18 cellular contexts compared by ENCODE assay signal in the genomic region with DNA sequence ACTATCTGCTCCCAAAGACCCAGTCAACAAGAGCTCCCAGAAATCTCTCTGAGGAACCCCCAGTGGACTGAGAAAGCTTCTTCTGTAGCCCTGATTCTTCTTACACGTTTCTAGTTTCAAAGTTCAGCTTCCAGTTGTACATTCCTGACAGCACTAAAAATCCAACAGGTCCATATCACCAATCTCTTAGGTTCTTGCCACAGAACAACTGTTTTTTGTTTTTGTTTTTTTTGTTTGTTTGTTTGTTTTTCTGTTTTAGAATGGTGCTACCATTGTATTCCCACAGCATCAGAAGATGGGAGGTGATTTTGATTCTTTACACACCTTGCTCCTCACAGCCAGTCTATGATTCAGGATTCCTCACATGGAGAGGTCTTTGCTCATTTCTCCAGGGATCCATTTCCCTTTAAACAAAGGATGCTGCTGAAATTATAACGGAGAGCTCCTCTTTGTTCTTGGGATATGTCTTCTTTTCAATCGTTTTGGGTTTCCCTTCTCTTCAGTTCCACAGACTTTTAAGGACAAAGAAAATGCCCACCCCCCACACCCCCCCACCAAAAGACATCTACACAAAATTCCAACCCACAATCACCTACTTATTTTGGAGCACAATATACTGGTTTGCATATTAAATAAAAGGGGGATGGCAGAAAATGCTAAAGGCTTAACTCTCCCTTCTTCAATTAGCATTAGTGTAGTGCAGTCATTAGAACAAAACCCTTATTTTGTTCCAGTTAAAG. TPM values are rescaled to one million over a fixed set of nuclear protein-coding genes. Genes with fewer than 3 reads are reported as not detected.
DNase-seq lines count a peak whose midpoint lies in the region; ATAC-seq, FAIRE-seq and TF ChIP-seq lines count a peak whose summit lies in the region.
"Had no signal": no experiment of that assay in that cellular context is flagged by ENCODE, and none has a peak within 500 bp of the region (broad histone marks: within the 10 kb centered on the region; RNA-seq: fewer than 3 reads in every experiment).

No MANE protein-coding gene starts in this region.

- peak overlapping the region; percentile 19 for H3K18ac ChIP-seq in trophoblast cell (ENCODE audit: low read length)

- no CpG with 5 or more reads among the region's 3 CpGs for WGBS in trophoblast cell (ENCODE audit: extremely low coverage, insufficient coverage, insufficient read length)

- H3K36me3 ChIP-seq in PC-9 (ENCODE audit: low read depth) = no peaks in the 10 kb centered on the region
- H3K36me3 ChIP-seq in trophoblast cell (ENCODE audit: control insufficient read depth in 1 of 2, insufficient read depth in 2 of 2, low read length in 2 of 2) = no peaks in the 10 kb centered on the region

- H3K23ac ChIP-seq in trophoblast cell (ENCODE audit: low read length) = no peak overlapping the region

- TF ChIP-seq CTCF in PC-9 (conservative IDR thresholded peaks at IDR 0.05) = no peak

- no TSS peak for BruUV-seq in PC-9 (replicated peaks; lab: Mats Ljungman, UMichigan)

- 0 out of 2 replicates have a peak overlapping the region, but pooled peaks have one; percentile 66 for H2AFZ ChIP-seq in PC-9
- H2AFZ ChIP-seq in trophoblast cell (ENCODE audit: insufficient read depth, low read length, poor library complexity) = no peak overlapping the region

- H3K27ac ChIP-seq in PC-9 (peak overlapping the region; percentile 86), epithelial cell of prostate (peak overlapping the region; percentile 79), trophoblast cell (ENCODE audit: low read depth, low read length) (no peak overlapping the region)
- H3K27ac ChIP-seq: SK-N-MC, testis had no signal

- H4K8ac ChIP-seq in trophoblast cell (ENCODE audit: low read depth, low read length) = no peak overlapping the region

- no peak for ATAC-seq in HG02610 (IDR thresholded peaks at IDR 0.05; ENCODE audit: unreplicated experiment)
- ATAC-seq in HG02840 (IDR thresholded peaks at IDR 0.05; ENCODE audit: low FRiP score, unreplicated experiment) = no peak

- CTCF ChIA-PET in PC-9 (lab: Charles Lee) = no interaction called here

- peak overlapping the region; percentile 81 for H2BK120ac ChIP-seq in trophoblast cell (ENCODE audit: insufficient read depth, low read length, poor library complexity)

- H3K79me2 ChIP-seq in PC-9 (ENCODE audit: low read depth) = no peaks in the 10 kb centered on the region
- peaks cover 1% of the 10 kb centered on the region for H3K79me2 ChIP-seq in trophoblast cell (ENCODE audit: control insufficient read depth, insufficient read depth, low read length, poor library complexity)

- H2AK5ac ChIP-seq in trophoblast cell (ENCODE audit: low read length) = peak overlapping the region; percentile 5

- peak overlapping the region; percentile 31 for H2BK12ac ChIP-seq in trophoblast cell (ENCODE audit: low read length)

- peak overlapping the region; percentile 33 for H3K14ac ChIP-seq in trophoblast cell (ENCODE audit: low read length)

- no peak overlapping the region for H3K9ac ChIP-seq in trophoblast cell (ENCODE audit: low read length)

- peak; percentile 6 for FAIRE-seq in H54 (lab: Jason Lieb, UNC)

- peak overlapping the region; percentile 56 for H4K91ac ChIP-seq in trophoblast cell (ENCODE audit: low read depth, low read length)

- no peak overlapping the region for H4K12ac ChIP-seq in trophoblast cell (ENCODE audit: low read depth, low read length)

- H3K9me3 ChIP-seq in PC-9 (ENCODE audit: insufficient read depth, low read depth) (no peaks in the 10 kb centered on the region; the same call in 1 of the 2 replicates), trophoblast cell (ENCODE audit: insufficient read depth, low read depth, low read length) (no peaks in the 10 kb centered on the region)
- H3K9me3 ChIP-seq: testis had no signal

- DNase-seq in H54 (ENCODE audit: insufficient read length, low spot score) (no peak), PC-9 (no peak), epithelial cell of prostate (ENCODE audit: low read depth, low spot score) (no peak), trophoblast cell (peak in 1 of 2 donors; percentile 27), islet precursor cell (no peak)
- DNase-seq in activated CD4-positive, alpha-beta T cell treated with anti-CD3 and anti-CD28 coated beads for 4 hours = no peak
- DNase-seq: activated B cell treated with CpG ODN at 0.5 μM for 24 hours; activated T-cell treated with anti-CD3 and anti-CD28 coated beads, Interleukin-2, amount 50 U/mL, for 48 hours; CD4-positive, alpha-beta memory T cell; cortex of kidney; DMS79 treated with DMSO at 0.1 percent for 48 hours; NCI-H1436; stimulated activated CD4-positive, alpha-beta T cell treated with anti-CD3 and anti-CD28 coated beads, Interleukin-15, amount 100 ng/mL, for 24 hours; testis had no signal

- no peak overlapping the region for H3K4me2 ChIP-seq in PC-9
- H3K4me2 ChIP-seq in trophoblast cell (ENCODE audit: low read length) = no peak overlapping the region

- H3K79me1 ChIP-seq in trophoblast cell (ENCODE audit: low read length) = peaks cover 5% of the 10 kb centered on the region

- H3F3A ChIP-seq in PC-9 (ENCODE audit: insufficient read depth, low read depth) = no peaks in the 10 kb centered on the region

- H3K27me3 ChIP-seq in PC-9 (ENCODE audit: insufficient read depth, low read depth) (no peaks in the 10 kb centered on the region), trophoblast cell (ENCODE audit: insufficient read depth, low read length) (no peaks in the 10 kb centered on the region)
- H3K27me3 ChIP-seq: testis had no signal

- peak overlapping the region; percentile 66 for H2BK5ac ChIP-seq in trophoblast cell (ENCODE audit: low read depth, low read length, poor library complexity)

- POLR2A ChIA-PET in PC-9 (lab: Charles Lee; ENCODE audit: unreplicated experiment) = interaction anchor here (0.6 kb wide), 1 partner anchor 40 kb away, joined by 12 read pairs; no protein-coding TSS in a partner anchor

- H4K20me1 ChIP-seq in PC-9 (ENCODE audit: insufficient read depth) = no peaks in the 10 kb centered on the region

- no peaks in the 10 kb centered on the region for H3K9me2 ChIP-seq in PC-9 (ENCODE audit: insufficient read depth)

- intact Hi-C loops in PC-9 (cut with micrococcal nuclease; ENCODE audit: unreplicated experiment) = no loop called here

- peak overlapping the region; percentile 1 for H3K4ac ChIP-seq in trophoblast cell (ENCODE audit: low read depth, low read length)

- H3K4me3 ChIP-seq in PC-9 (no peak overlapping the region), trophoblast cell (ENCODE audit: low read depth, low read length) (no peak overlapping the region)
- H3K4me3 ChIP-seq: testis had no signal

- no peak for TF ChIP-seq POLR2A in H54 (IDR thresholded peaks at IDR 0.05; ENCODE audit: low read depth, low read length)

- H3K4me1 ChIP-seq in PC-9 (replicated peaks; ENCODE audit: insufficient read depth) (peaks cover 16% of the 10 kb centered on the region), trophoblast cell (ENCODE audit: control insufficient read depth in 1 of 2, insufficient read depth in 2 of 2, low read length in 2 of 2) (peaks cover 2 to 3% of the 10 kb centered on the region in 2 experiments)
- H3K4me1 ChIP-seq: testis had no signal

RNA-seq across cellular contexts. Expression of gene COBLL1, which starts 56.1 kb away (rescaled TPM):
- total RNA-seq in PC-9 (2021) = 6.6 and 8.0 TPM in 2 replicates
- polyA plus RNA-seq in trophoblast cell (2013) = 140 and 143 TPM in 2 replicates
- total RNA-seq: CD4-positive, alpha-beta memory T cell had no signal

RNA-seq across cellular contexts. Expression of gene SLC38A11, which starts 57.6 kb away (rescaled TPM):
- total RNA-seq in PC-9 (2021) = not detected in 2 replicates
- polyA plus RNA-seq in trophoblast cell (2013) = 0.04 and 0.05 TPM in 2 replicates
- total RNA-seq: CD4-positive, alpha-beta memory T cell; T-helper 2 cell treated with Interferon-gamma antibody and Interleukin-4, amounts not matched to agents 100 ng/mL and 5 ng/mL, for 36 hours had no signal
- polyA plus RNA-seq: CD4-positive, alpha-beta memory T cell had no signal
